Comparison of ENCODE assay signal across 8 cellular contexts in the genomic region with DNA sequence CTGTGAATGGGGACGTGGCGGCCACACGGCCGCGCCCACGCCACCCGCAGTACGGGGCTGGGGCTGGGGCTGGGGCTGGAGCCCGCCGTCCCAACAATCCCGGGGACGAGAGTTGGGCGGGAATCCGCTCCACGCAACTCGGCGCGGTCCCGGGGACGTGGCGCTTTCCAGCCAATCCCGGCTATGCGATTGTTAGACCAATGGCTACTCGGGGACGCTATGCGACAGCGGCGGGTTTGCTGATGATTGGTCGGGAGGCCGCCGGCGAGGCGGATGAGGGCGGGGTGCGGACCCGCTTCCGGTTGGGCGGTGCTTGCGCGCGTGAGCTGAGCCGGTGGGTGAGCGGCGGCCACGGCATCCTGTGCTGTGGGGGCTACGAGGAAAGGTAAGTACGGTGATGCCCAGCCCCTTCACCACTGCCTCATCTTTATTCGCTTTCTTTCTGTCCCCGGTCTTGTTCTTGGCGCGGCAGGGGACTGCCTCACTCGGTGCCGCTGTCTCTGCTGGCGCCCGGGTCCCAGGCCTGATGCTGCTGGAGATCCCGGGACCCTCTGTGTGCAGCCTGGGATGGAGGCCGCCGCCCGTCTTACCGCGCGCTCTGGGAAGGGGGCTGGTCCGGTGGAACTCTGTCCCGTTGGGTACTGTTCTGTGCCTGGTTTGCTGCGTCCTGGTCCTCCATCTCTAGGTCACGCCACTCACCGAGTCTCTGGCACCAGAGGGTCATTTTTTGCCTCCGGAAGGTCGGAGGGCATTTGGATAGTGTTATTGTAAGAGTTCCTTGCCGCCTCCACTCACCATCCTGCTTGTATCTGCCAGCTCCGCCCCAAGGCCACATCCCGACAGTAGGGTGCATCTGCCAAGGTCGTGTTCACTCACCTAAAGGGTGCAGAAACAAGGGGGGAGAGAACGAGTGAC. TPM values are rescaled to one million over a fixed set of nuclear protein-coding genes. Genes with fewer than 3 reads are reported as not detected.
DNase-seq lines count a peak whose midpoint lies in the region; ATAC-seq and TF ChIP-seq lines count a peak whose summit lies in the region.

TSS of gene CALU (plus strand) at position 312 of the 915 bp plus-strand sequence. CDS start 9,225 bp downstream, outside the sequence.

- H3K9me3 ChIP-seq in Panc1 (ENCODE audit: control insufficient read depth, insufficient read depth, low read depth, low read length) (no peaks in the 10 kb centered on the region), muscle layer of colon (ENCODE audit: low read length) (no peaks in the 10 kb centered on the region)

- POLR2A ChIA-PET in Panc1 (lab: Charles Lee): interaction anchor here (0.6 to 0.7 kb wide), 2 partner anchors 61 to 73 kb away, joined by 7 to 9 read pairs; no protein-coding TSS in a partner anchor

- no peaks in the 10 kb centered on the region for H3K27me3 ChIP-seq in Panc1 (ENCODE audit: control insufficient read depth, insufficient read depth, low read length)
- no peaks in the 10 kb centered on the region for H3K27me3 ChIP-seq in muscle layer of colon (ENCODE audit: control insufficient read depth in 1 of 2, insufficient read depth in 2 of 2, low read length in 2 of 2)

- peaks cover 26% of the 10 kb centered on the region for H3K4me1 ChIP-seq in Panc1 (ENCODE audit: control insufficient read depth, insufficient read depth, low read length)
- peaks cover 31% of the 10 kb centered on the region for H3K4me1 ChIP-seq in muscle layer of colon (ENCODE audit: insufficient read depth, low read length)

- H3K27ac ChIP-seq in Panc1 (ENCODE audit: low read length) (peak within 1 kb of the TSS; percentile 96), muscle layer of colon (ENCODE audit: low read depth, low read length) (peak within 1 kb of the TSS; percentile 93)

- CTCF ChIA-PET in Panc1 (lab: Charles Lee): interaction anchor here (0.6 kb wide), 3 partner anchors 28 to 306 kb away, joined by 4 to 6 read pairs (median 4); no protein-coding TSS in a partner anchor

- no peak for TF ChIP-seq CTCF in Panc1 (IDR thresholded peaks at IDR 0.05)

- ATAC-seq in GM21723 (IDR thresholded peaks at IDR 0.05; ENCODE audit: unreplicated experiment) (peak; percentile 99), Panc1 (peak; percentile 99), esophagus mucosa (peak; percentile 99)

- H3K4me3 ChIP-seq in Panc1 (ENCODE audit: low read depth in 2 of 2, low read length in 2 of 2) (peak within 1 kb of the TSS; percentile 83 to 99), muscle layer of colon (ENCODE audit: low read depth in 1 of 2, low read length in 2 of 2) (peak within 1 kb of the TSS; percentile 96 to 98)

- peak within 1 kb of the TSS; percentile 95 for H3K9ac ChIP-seq in muscle layer of colon (ENCODE audit: low read length)

- intact Hi-C loops in Panc1 (cut with micrococcal nuclease; ENCODE audit: unreplicated experiment): no loop called here

- BruUV-seq in Panc1 (replicated peaks; lab: Mats Ljungman, UMichigan): no TSS peak

- peaks cover 5% of the 10 kb centered on the region for H3K36me3 ChIP-seq in Panc1 (ENCODE audit: control insufficient read depth, insufficient read depth, low read length)
- no peaks in the 10 kb centered on the region for H3K36me3 ChIP-seq in muscle layer of colon (ENCODE audit: insufficient read depth, low read length)

- in situ Hi-C loops in Panc1 (cut with HindIII; ENCODE audit: low pct_unique_long_range_greater_than_20kb, low sequenced_read_pairs): no loop called here

- DNase-seq in DMS53 (lab: John Stamatoyannopoulos, UW) (peak; percentile 99), KG1 (lab: John Stamatoyannopoulos, UW) (peak; percentile 60), Panc1 (ENCODE audit: low read depth, low spot score) (peak; percentile 89)
- peak; percentile 95 to 97 for DNase-seq in activated T-cell treated with anti-CD3 and anti-CD28 coated beads, Interleukin-2, amount 50 U/mL, for 48 hours
- DNase-seq in stimulated activated CD8-positive, alpha-beta memory T cell treated with anti-CD3 and anti-CD28 coated beads, Interleukin-7, amount 100 ng/mL, for 24 hours (ENCODE audit: low read depth): peak; percentile 88

RNA-seq across cellular contexts. Expression of gene CALU, which starts in this region (rescaled TPM):
- total RNA-seq in Panc1 (2021; ENCODE audit: unreplicated experiment) (210 TPM), esophagus mucosa (21.4 TPM)
- 158 TPM for polyA plus RNA-seq in Panc1 (2012; ENCODE audit: insufficient read length)

Comparison
In these comparisons a context has a peak if more than half of its experiments do, and no peak if none do; other contexts are left out.
1. Peak in every context shown above with its lines: DNase-seq, ATAC-seq, H3K4me3 ChIP-seq and H3K27ac ChIP-seq.